In the genomic region with DNA sequence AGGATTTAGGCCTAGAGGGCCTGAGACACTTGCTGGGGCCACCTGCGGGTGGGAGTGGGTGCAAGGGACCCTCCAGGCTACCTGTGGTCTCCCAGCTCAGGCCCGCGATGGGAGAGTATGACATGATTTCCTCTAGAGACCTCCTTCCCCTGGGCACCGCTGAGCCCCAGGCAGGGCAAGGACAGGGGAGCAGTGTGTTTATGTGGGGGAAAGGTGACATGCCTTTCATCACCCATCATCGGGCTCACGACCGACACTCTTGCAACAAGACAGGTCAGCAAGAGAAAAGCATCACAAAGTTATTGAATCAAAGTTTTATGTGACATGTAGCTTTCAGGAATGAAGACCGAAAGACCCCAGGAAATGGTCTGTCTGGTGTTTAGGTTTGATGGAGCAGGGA, we compare ENCODE assay signal across 10 cellular contexts. TPM values are rescaled to one million over a fixed set of nuclear protein-coding genes. Genes with fewer than 3 reads are reported as not detected.
A peak's percentile ranks its signal among the peaks of the same experiment; 100 is the strongest.
DNase-seq lines count a peak whose midpoint lies in the region; ATAC-seq and TF ChIP-seq lines count a peak whose summit lies in the region.
"Had no signal": no experiment of that assay in that cellular context is flagged by ENCODE, and none has a peak within 500 bp of the region (broad histone marks: within the 10 kb centered on the region; RNA-seq: fewer than 3 reads in every experiment).

No MANE protein-coding gene starts in this region.

- peak in 1 of 4 donors; percentile 3 for TF ChIP-seq CTCF in right lobe of liver (IDR thresholded peaks at IDR 0.05)
- TF ChIP-seq CTCF in sigmoid colon (IDR thresholded peaks at IDR 0.05) = no peak
- no peak for TF ChIP-seq CTCF in left lung (IDR thresholded peaks at IDR 0.05)

- H3K27ac Mint-ChIP-seq in activated naive CD4-positive, alpha-beta T cell treated with anti-CD3 and anti-CD28 coated beads, Interleukin-2, amount 50 U/mL, for 24 hours = peak overlapping the region; percentile 76
- H3K27ac Mint-ChIP-seq in activated naive CD8-positive, alpha-beta T cell treated with anti-CD3 and anti-CD28 coated beads, Interleukin-2, amount 10 ng/mL, durations not matched to agents 7 days and 5 days = peak overlapping the region; percentile 91

- H3K4me3 ChIP-seq in right lobe of liver (no peak overlapping the region), sigmoid colon (no peak overlapping the region), left lung (no peak overlapping the region)
- H3K4me3 ChIP-seq: skin epidermis had no signal

- peaks cover 4% of the 10 kb centered on the region for H3K36me3 Mint-ChIP-seq in activated naive CD4-positive, alpha-beta T cell treated with anti-CD3 and anti-CD28 coated beads, Interleukin-2, amount 50 U/mL, for 24 hours
- peaks cover 7% of the 10 kb centered on the region for H3K36me3 Mint-ChIP-seq in activated naive CD8-positive, alpha-beta T cell treated with anti-CD3 and anti-CD28 coated beads, Interleukin-2, amount 10 ng/mL, durations not matched to agents 7 days and 5 days

- TF ChIP-seq EP300 in sigmoid colon (IDR thresholded peaks at IDR 0.05) = no peak

- no peaks in the 10 kb centered on the region for H3K9me3 Mint-ChIP-seq in activated naive CD4-positive, alpha-beta T cell treated with anti-CD3 and anti-CD28 coated beads, Interleukin-2, amount 50 U/mL, for 24 hours
- no peaks in the 10 kb centered on the region for H3K9me3 Mint-ChIP-seq in activated naive CD8-positive, alpha-beta T cell treated with anti-CD3 and anti-CD28 coated beads, Interleukin-2, amount 10 ng/mL, durations not matched to agents 7 days and 5 days

- peaks cover 0 to 41% (median 22%) of the 10 kb centered on the region in 4 donors for H3K4me1 ChIP-seq in right lobe of liver
- peaks cover 0 to 52% (median 17%) of the 10 kb centered on the region in 4 donors for H3K4me1 ChIP-seq in sigmoid colon
- peaks cover 16 to 81% of the 10 kb centered on the region in 2 donors for H3K4me1 ChIP-seq in left lung

- WGBS in right lobe of liver (ENCODE audit: insufficient coverage, low coverage, low lambda C conversion rate, missing lambda C conversion rate) = 14% methylated on average over 5 of the region's 8 CpGs
- 50 to 67% methylated on average over 8 of the region's 8 CpGs for WGBS in sigmoid colon, 2 donors

- no peak for DNase-seq in activated naive CD4-positive, alpha-beta T cell (lab: John Stamatoyannopoulos, UW)
- no peak for DNase-seq in activated naive CD8-positive, alpha-beta T cell treated with anti-CD3 and anti-CD28 coated beads, Interleukin-2, amount 10 ng/mL, durations not matched to agents 7 days and 5 days
- peak in 2 of 3 donors; percentile 69 to 71 for DNase-seq in right lobe of liver
- DNase-seq in DMS153 (lab: John Stamatoyannopoulos, UW) = no peak
- no peak for DNase-seq in stimulated activated CD4-positive, alpha-beta T cell treated with anti-CD3 and anti-CD28 coated beads, Interleukin-4, amount 100 ng/mL, for 1 hour
- DNase-seq in sigmoid colon = no peak
- DNase-seq in left lung = no peak
- DNase-seq: anterior cingulate cortex had no signal

- H3K36me3 ChIP-seq in right lobe of liver (no peaks in the 10 kb centered on the region), sigmoid colon (peaks cover 0 to 5% (median 2%) of the 10 kb centered on the region in 4 donors), left lung (peaks cover 0 to 14% of the 10 kb centered on the region in 2 donors)

- H3K4me3 Mint-ChIP-seq in activated naive CD4-positive, alpha-beta T cell treated with anti-CD3 and anti-CD28 coated beads, Interleukin-2, amount 50 U/mL, for 24 hours = peak overlapping the region; percentile 79
- H3K4me3 Mint-ChIP-seq in activated naive CD8-positive, alpha-beta T cell treated with anti-CD3 and anti-CD28 coated beads, Interleukin-2, amount 10 ng/mL, durations not matched to agents 7 days and 5 days = peak overlapping the region; percentile 59

- peak; percentile 52 for TF ChIP-seq POLR2A in right lobe of liver (IDR thresholded peaks at IDR 0.05)
- no peak for TF ChIP-seq POLR2A in sigmoid colon (IDR thresholded peaks at IDR 0.05)

- peak overlapping the region; percentile 75 to 97 (median 91) for H3K27ac ChIP-seq in right lobe of liver
- no peak overlapping the region for H3K27ac ChIP-seq in sigmoid colon
- peak overlapping the region in 1 of 2 donors; percentile 64 for H3K27ac ChIP-seq in left lung

- H3K27me3 ChIP-seq in right lobe of liver (no peaks in the 10 kb centered on the region), sigmoid colon (no peaks in the 10 kb centered on the region), left lung (no peaks in the 10 kb centered on the region)

- ATAC-seq in activated naive CD8-positive, alpha-beta T cell treated with anti-CD3 and anti-CD28 coated beads, Interleukin-2, amount 10 ng/mL, durations not matched to agents 7 days and 5 days (ENCODE audit: low read depth) = no peak
- ATAC-seq in right lobe of liver (peak; percentile 61 to 77 (median 72)), left lung (no peak)

- peaks cover 66% of the 10 kb centered on the region for H3K4me1 Mint-ChIP-seq in activated naive CD4-positive, alpha-beta T cell treated with anti-CD3 and anti-CD28 coated beads, Interleukin-2, amount 50 U/mL, for 24 hours
- peaks cover 53% of the 10 kb centered on the region for H3K4me1 Mint-ChIP-seq in activated naive CD8-positive, alpha-beta T cell treated with anti-CD3 and anti-CD28 coated beads, Interleukin-2, amount 10 ng/mL, durations not matched to agents 7 days and 5 days

- H3K9me3 ChIP-seq in right lobe of liver (no peaks in the 10 kb centered on the region), sigmoid colon (no peaks in the 10 kb centered on the region), left lung (no peaks in the 10 kb centered on the region)

- intact Hi-C loops in right lobe of liver (cut with DNase I) (no loop called here), sigmoid colon (cut with DNase I) (no loop called here), left lung (cut with DNase I) (no loop called here)

- H3K27me3 Mint-ChIP-seq in activated naive CD4-positive, alpha-beta T cell treated with anti-CD3 and anti-CD28 coated beads, Interleukin-2, amount 50 U/mL, for 24 hours = no peaks in the 10 kb centered on the region
- H3K27me3 Mint-ChIP-seq in activated naive CD8-positive, alpha-beta T cell treated with anti-CD3 and anti-CD28 coated beads, Interleukin-2, amount 10 ng/mL, durations not matched to agents 7 days and 5 days = no peaks in the 10 kb centered on the region

- POLR2A ChIA-PET in activated naive CD8-positive, alpha-beta T cell treated with anti-CD3 and anti-CD28 coated beads, Interleukin-2, amount 10 ng/mL, durations not matched to agents 7 days and 5 days (lab: Charles Lee) = interaction anchor here (0.7 to 8.2 kb wide), 4 partner anchors 10 to 21 kb away, joined by 3 to 150 read pairs (median 7); partner anchors contain the start of gene SH2B3

RNA-seq across cellular contexts. Expression of gene SH2B3, which starts 19.9 kb away (rescaled TPM):
- total RNA-seq in activated naive CD8-positive, alpha-beta T cell treated with anti-CD3 and anti-CD28 coated beads, Interleukin-2, amount 10 ng/mL, durations not matched to agents 7 days and 5 days = 10 to 100 TPM; 40.7 to 44.5 TPM
- 10 to 100 TPM in 5 of 6 experiments, 1 to 10 TPM in 1; 6.7 to 43.5 (median 17.0) TPM for total RNA-seq in right lobe of liver
- total RNA-seq in sigmoid colon = 10 to 100 TPM; 13.2 to 32.5 (median 14.9) TPM
- polyA plus RNA-seq in sigmoid colon = 10 to 100 TPM; 10.4 to 14.1 (median 12.0) TPM
- 10 to 100 TPM; 26.9 to 42.0 TPM for total RNA-seq in left lung

RNA-seq across cellular contexts. Expression of gene PHETA1, which starts 56.8 kb away (rescaled TPM):
- 1 to 10 TPM; 2.9 to 3.8 TPM for total RNA-seq in activated naive CD8-positive, alpha-beta T cell treated with anti-CD3 and anti-CD28 coated beads, Interleukin-2, amount 10 ng/mL, durations not matched to agents 7 days and 5 days
- total RNA-seq in right lobe of liver = 10 to 100 TPM in 1 of 6 experiments, 1 to 10 TPM in 5; 4.2 to 14.8 (median 7.0) TPM
- total RNA-seq in sigmoid colon = 1 to 10 TPM; 3.6 to 6.1 (median 5.2) TPM
- polyA plus RNA-seq in sigmoid colon = 10 to 100 TPM; 16.8 to 21.6 (median 21.5) TPM
- 10 to 100 TPM in 1 of 2 donors, 1 to 10 TPM in 1; 9.9 to 20.5 TPM for total RNA-seq in left lung

Comparison
In these comparisons a context has a peak if more than half of its experiments do, and no peak if none do; other contexts are left out.
1. DNase-seq: peak in right lobe of liver (2 of 3); none in activated naive CD4-positive, alpha-beta T cell (0 of 4), activated naive CD8-positive, alpha-beta T cell treated with anti-CD3 and anti-CD28 coated beads, Interleukin-2, amount 10 ng/mL, durations not matched to agents 7 days and 5 days (single experiment), DMS153 (single experiment), stimulated activated CD4-positive, alpha-beta T cell treated with anti-CD3 and anti-CD28 coated beads, Interleukin-4, amount 100 ng/mL, for 1 hour (single experiment), sigmoid colon (single experiment) and left lung (0 of 2).
2. ATAC-seq: peak in right lobe of liver (4 of 4); none in activated naive CD8-positive, alpha-beta T cell treated with anti-CD3 and anti-CD28 coated beads, Interleukin-2, amount 10 ng/mL, durations not matched to agents 7 days and 5 days (single experiment) and left lung (single experiment).
3. H3K27ac ChIP-seq: peak in right lobe of liver (3 of 3); none in sigmoid colon (0 of 4).